21 cellular contexts compared by ENCODE assay signal in genomic region chr2:131404794-131405193, GRCh38. TPM values are rescaled to one million over a fixed set of nuclear protein-coding genes. Genes with fewer than 3 reads are reported as not detected.
DNase-seq lines count a peak whose midpoint lies in the region; ATAC-seq, FAIRE-seq and TF ChIP-seq lines count a peak whose summit lies in the region.
"Had no signal": no experiment of that assay in that cellular context is flagged by ENCODE, and none has a peak within 500 bp of the region (broad histone marks: within the 10 kb centered on the region; RNA-seq: fewer than 3 reads in every experiment).

No MANE protein-coding gene starts in this region.

- no peak overlapping the region for H3K4me3 Mint-ChIP-seq in activated naive CD4-positive, alpha-beta T cell treated with anti-CD3 and anti-CD28 coated beads, Interleukin-2, amount 50 U/mL, for 24 hours
- no peak overlapping the region for H3K4me3 Mint-ChIP-seq in GM23338
- H3K4me3 Mint-ChIP-seq: CD4-positive, alpha-beta T cell had no signal

- no peaks in the 10 kb centered on the region for H3K27me3 ChIP-seq in GM23338 (ENCODE audit: insufficient read depth)
- H3K27me3 ChIP-seq: BE2C had no signal

- H2AFZ ChIP-seq in GM23338: no peak overlapping the region

- H3K27me3 Mint-ChIP-seq in activated naive CD4-positive, alpha-beta T cell treated with anti-CD3 and anti-CD28 coated beads, Interleukin-2, amount 50 U/mL, for 24 hours: peaks cover 8% of the 10 kb centered on the region
- peaks cover 7% of the 10 kb centered on the region for H3K27me3 Mint-ChIP-seq in GM23338 (ENCODE audit: insufficient read depth, low read depth, poor library complexity)

- no peaks in the 10 kb centered on the region for H3K9me3 ChIP-seq in KOPT-K1 (ENCODE audit: insufficient read depth, low read length, poor library complexity, severe bottlenecking)
- H3K9me3 ChIP-seq: BE2C, Caco-2, HAP-1 had no signal

- ATAC-seq in GM23338: no peak

- H3F3A ChIP-seq in GM23338 (replicated peaks; ENCODE audit: low read depth): no peaks in the 10 kb centered on the region

- H3K4me3 ChIP-seq in GM23338 (no peak overlapping the region), coronary artery (no peak overlapping the region)
- H3K4me3 ChIP-seq: HAP-1 had no signal

- H3K9me2 ChIP-seq in GM23338 (ENCODE audit: insufficient read depth): 0 out of 2 replicates have a peak, but pooled peaks cover 2% of the 10 kb centered on the region

- no peaks in the 10 kb centered on the region for H3K9me3 Mint-ChIP-seq in activated naive CD4-positive, alpha-beta T cell treated with anti-CD3 and anti-CD28 coated beads, Interleukin-2, amount 50 U/mL, for 24 hours
- H3K9me3 Mint-ChIP-seq in GM23338: no peaks in the 10 kb centered on the region
- H3K9me3 Mint-ChIP-seq: CD4-positive, alpha-beta T cell had no signal

- DNase-seq in activated naive CD4-positive, alpha-beta T cell (lab: John Stamatoyannopoulos, UW): no peak
- peak; percentile 10 for DNase-seq in GM23338 (ENCODE audit: low spot score)
- DNase-seq in urothelium cell line (ENCODE audit: low spot score): no peak
- DNase-seq in coronary artery (ENCODE audit: low spot score): no peak
- no peak for DNase-seq in islet precursor cell
- DNase-seq: ACHN; BE2C; Caco-2; CD4-positive, alpha-beta T cell; DMS79; GF-D8; KBM-7 had no signal

- H3K36me3 Mint-ChIP-seq in activated naive CD4-positive, alpha-beta T cell treated with anti-CD3 and anti-CD28 coated beads, Interleukin-2, amount 50 U/mL, for 24 hours: no peaks in the 10 kb centered on the region
- no peaks in the 10 kb centered on the region for H3K36me3 Mint-ChIP-seq in GM23338 (ENCODE audit: low read depth)

- H3K27ac Mint-ChIP-seq in activated naive CD4-positive, alpha-beta T cell treated with anti-CD3 and anti-CD28 coated beads, Interleukin-2, amount 50 U/mL, for 24 hours: peak overlapping the region; percentile 69
- no peak overlapping the region for H3K27ac Mint-ChIP-seq in GM23338
- H3K27ac Mint-ChIP-seq: CD4-positive, alpha-beta T cell had no signal

- peak; percentile 46 for FAIRE-seq in urothelium cell line (lab: Jason Lieb, UNC)
- FAIRE-seq: A204.1, D721Med had no signal

- H3K27ac ChIP-seq in GM23338 (ENCODE audit: low read depth): no peak overlapping the region
- peak overlapping the region; percentile 79 for H3K27ac ChIP-seq in KOPT-K1 (ENCODE audit: low read depth, low read length, poor library complexity, severe bottlenecking)
- H3K27ac ChIP-seq in coronary artery: no peak overlapping the region
- H3K27ac ChIP-seq: C4-2B, HL-60 had no signal

- no peaks in the 10 kb centered on the region for H4K20me1 ChIP-seq in GM23338 (replicated peaks; ENCODE audit: insufficient read depth)

- H3K79me2 ChIP-seq in GM23338 (replicated peaks; ENCODE audit: insufficient read depth): no peaks in the 10 kb centered on the region

- no peaks in the 10 kb centered on the region for H3K4me1 Mint-ChIP-seq in activated naive CD4-positive, alpha-beta T cell treated with anti-CD3 and anti-CD28 coated beads, Interleukin-2, amount 50 U/mL, for 24 hours
- peaks cover 4% of the 10 kb centered on the region; the same call in 2 of the 3 replicates for H3K4me1 Mint-ChIP-seq in GM23338

- no peak for TF ChIP-seq CTCF in GM23338 (conservative IDR thresholded peaks at IDR 0.05; ENCODE audit: low read depth in 2 of 2)
- TF ChIP-seq CTCF in coronary artery (IDR thresholded peaks at IDR 0.05): no peak

- no peak overlapping the region for H3K4me2 ChIP-seq in GM23338

- H3K36me3 ChIP-seq in GM23338 (ENCODE audit: insufficient read depth): no peaks in the 10 kb centered on the region
- H3K36me3 ChIP-seq in KOPT-K1 (ENCODE audit: insufficient read depth, low read length): no peaks in the 10 kb centered on the region
- H3K36me3 ChIP-seq: BE2C, HAP-1 had no signal

- H3K4me1 ChIP-seq in GM23338 (ENCODE audit: insufficient read depth): no peaks in the 10 kb centered on the region
- H3K4me1 ChIP-seq: BE2C, Caco-2, HAP-1 had no signal

TF ChIP-seq in GM23338, 12 proteins besides CTCF, POLR2A, EP300 and RAD21:
- TF ChIP-seq ZNF462 (CRISPR knock-in tag; IDR thresholded peaks at IDR 0.05): no peak
- no peak for TF ChIP-seq CREB1 (CRISPR knock-in tag; IDR thresholded peaks at IDR 0.05; ENCODE audit: low read depth)
- no peak for TF ChIP-seq POLR2AphosphoS5 (IDR thresholded peaks at IDR 0.05; ENCODE audit: low read depth)

RNA-seq across cellular contexts. Expression of gene RAB6D, which starts 40.8 kb away (rescaled TPM):
- not detected in 2 replicates for total RNA-seq in GM23338 (2014; rRNA removed; shearing (Covaris generic))
- polyA plus RNA-seq in GM23338 (2016; fragmentation: Nextera tagmentation; extraction: Ambion mirVana): 0.16 and 0.37 TPM in 2 replicates
- total RNA-seq: CD4-positive, alpha-beta T cell; H4; HT1080 had no signal
